Comparison of ENCODE assay signal across 1 cellular context in the genomic region with DNA sequence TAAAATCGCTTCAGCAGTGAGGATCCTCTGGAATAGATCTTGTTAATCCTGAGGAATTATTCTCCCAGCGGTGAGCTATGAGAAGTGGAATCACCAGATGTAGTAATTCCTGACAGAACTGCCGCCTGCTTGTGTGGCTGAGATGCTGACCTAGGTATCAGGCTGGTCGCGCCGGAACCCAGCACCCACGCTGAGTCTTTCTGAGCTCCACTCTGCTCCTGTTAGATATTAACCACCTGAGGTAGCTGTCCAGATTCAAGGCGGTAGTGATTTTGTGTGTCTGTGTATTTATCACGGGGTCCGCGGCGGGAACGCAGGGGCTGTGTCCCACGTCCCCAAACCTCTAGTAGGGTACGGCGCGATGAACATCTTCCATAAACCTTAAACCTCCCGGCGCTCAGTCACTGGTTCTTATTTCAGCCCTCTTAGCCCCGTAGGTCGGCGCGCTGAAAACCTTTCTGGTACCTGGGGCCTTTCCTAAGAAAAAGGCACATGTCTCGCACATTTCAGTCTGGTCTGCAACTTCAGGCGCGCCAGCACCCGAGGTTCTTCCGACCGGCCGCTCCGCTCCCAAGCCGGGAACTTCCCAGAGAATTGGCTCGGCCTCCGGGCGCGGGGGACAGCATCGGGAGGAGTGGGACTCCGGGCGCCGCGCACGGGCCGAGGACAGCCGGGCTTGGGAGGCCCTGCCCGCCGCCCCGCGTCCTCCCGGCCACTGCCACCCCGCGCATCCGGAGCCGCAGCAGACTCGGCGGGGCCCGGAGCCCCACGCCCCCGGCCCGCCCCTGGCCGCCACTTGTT.
TF ChIP-seq lines count a peak whose summit lies in the region.

No MANE protein-coding gene starts in this region.

TF ChIP-seq in K562, 482 proteins besides CTCF, POLR2A, EP300 and RAD21 (continued from another document):
- TF ChIP-seq, protein P1, sequence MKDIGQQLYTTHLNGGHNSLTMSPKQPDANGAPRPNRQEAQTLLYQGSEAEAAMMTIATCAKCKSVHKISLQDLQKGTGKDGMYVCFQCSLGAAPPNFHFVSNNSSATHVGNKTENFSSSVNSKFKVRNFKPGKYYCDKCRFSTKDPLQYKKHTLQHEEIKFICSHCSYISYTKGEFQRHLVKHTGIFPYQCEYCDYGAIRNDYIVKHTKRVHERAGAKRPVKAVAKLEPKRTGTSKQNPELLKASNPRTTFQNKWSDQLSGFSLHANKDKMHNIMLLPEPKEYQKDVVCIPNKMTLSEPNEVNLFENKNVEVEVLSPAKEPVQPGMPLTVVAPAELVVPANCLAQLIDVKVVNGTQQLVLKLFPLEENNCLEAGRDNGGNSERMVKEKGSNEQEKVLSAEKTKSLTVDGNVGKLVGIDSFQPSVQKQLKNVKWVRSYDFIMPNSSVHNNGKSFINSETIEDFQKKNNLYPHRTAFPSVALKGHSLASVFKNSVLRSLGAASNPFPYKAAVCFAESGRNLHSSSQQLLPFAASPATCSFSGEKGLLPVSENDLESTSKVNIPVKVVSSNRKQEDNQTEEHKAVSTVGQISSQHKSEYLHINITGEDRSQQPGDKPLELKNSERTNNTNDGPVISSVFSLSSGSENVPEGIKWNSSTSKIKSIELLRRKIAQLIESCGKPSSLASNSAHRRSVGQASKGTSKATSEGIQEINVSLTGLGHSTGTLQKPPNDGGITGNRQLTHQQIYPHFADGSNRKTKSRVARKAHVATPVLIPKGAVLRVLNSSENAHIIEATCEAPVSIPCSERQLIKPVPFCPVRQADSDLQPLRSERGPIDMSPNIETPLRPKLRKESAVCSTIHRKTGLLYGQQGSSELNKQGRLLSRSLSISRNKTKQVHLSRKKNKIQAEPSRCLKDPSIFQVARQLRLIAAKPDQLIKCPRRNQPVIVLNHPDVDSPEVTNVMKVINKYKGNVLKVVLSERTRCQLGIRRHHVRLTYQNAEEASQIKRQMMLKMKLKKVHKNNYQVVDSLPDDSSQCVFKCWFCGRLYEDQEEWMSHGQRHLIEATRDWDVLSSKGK (CRISPR knock-in tag; IDR thresholded peaks at IDR 0.05) = no peak
- TF ChIP-seq, protein P2, sequence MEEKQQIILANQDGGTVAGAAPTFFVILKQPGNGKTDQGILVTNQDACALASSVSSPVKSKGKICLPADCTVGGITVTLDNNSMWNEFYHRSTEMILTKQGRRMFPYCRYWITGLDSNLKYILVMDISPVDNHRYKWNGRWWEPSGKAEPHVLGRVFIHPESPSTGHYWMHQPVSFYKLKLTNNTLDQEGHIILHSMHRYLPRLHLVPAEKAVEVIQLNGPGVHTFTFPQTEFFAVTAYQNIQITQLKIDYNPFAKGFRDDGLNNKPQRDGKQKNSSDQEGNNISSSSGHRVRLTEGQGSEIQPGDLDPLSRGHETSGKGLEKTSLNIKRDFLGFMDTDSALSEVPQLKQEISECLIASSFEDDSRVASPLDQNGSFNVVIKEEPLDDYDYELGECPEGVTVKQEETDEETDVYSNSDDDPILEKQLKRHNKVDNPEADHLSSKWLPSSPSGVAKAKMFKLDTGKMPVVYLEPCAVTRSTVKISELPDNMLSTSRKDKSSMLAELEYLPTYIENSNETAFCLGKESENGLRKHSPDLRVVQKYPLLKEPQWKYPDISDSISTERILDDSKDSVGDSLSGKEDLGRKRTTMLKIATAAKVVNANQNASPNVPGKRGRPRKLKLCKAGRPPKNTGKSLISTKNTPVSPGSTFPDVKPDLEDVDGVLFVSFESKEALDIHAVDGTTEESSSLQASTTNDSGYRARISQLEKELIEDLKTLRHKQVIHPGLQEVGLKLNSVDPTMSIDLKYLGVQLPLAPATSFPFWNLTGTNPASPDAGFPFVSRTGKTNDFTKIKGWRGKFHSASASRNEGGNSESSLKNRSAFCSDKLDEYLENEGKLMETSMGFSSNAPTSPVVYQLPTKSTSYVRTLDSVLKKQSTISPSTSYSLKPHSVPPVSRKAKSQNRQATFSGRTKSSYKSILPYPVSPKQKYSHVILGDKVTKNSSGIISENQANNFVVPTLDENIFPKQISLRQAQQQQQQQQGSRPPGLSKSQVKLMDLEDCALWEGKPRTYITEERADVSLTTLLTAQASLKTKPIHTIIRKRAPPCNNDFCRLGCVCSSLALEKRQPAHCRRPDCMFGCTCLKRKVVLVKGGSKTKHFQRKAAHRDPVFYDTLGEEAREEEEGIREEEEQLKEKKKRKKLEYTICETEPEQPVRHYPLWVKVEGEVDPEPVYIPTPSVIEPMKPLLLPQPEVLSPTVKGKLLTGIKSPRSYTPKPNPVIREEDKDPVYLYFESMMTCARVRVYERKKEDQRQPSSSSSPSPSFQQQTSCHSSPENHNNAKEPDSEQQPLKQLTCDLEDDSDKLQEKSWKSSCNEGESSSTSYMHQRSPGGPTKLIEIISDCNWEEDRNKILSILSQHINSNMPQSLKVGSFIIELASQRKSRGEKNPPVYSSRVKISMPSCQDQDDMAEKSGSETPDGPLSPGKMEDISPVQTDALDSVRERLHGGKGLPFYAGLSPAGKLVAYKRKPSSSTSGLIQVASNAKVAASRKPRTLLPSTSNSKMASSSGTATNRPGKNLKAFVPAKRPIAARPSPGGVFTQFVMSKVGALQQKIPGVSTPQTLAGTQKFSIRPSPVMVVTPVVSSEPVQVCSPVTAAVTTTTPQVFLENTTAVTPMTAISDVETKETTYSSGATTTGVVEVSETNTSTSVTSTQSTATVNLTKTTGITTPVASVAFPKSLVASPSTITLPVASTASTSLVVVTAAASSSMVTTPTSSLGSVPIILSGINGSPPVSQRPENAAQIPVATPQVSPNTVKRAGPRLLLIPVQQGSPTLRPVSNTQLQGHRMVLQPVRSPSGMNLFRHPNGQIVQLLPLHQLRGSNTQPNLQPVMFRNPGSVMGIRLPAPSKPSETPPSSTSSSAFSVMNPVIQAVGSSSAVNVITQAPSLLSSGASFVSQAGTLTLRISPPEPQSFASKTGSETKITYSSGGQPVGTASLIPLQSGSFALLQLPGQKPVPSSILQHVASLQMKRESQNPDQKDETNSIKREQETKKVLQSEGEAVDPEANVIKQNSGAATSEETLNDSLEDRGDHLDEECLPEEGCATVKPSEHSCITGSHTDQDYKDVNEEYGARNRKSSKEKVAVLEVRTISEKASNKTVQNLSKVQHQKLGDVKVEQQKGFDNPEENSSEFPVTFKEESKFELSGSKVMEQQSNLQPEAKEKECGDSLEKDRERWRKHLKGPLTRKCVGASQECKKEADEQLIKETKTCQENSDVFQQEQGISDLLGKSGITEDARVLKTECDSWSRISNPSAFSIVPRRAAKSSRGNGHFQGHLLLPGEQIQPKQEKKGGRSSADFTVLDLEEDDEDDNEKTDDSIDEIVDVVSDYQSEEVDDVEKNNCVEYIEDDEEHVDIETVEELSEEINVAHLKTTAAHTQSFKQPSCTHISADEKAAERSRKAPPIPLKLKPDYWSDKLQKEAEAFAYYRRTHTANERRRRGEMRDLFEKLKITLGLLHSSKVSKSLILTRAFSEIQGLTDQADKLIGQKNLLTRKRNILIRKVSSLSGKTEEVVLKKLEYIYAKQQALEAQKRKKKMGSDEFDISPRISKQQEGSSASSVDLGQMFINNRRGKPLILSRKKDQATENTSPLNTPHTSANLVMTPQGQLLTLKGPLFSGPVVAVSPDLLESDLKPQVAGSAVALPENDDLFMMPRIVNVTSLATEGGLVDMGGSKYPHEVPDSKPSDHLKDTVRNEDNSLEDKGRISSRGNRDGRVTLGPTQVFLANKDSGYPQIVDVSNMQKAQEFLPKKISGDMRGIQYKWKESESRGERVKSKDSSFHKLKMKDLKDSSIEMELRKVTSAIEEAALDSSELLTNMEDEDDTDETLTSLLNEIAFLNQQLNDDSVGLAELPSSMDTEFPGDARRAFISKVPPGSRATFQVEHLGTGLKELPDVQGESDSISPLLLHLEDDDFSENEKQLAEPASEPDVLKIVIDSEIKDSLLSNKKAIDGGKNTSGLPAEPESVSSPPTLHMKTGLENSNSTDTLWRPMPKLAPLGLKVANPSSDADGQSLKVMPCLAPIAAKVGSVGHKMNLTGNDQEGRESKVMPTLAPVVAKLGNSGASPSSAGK (IDR thresholded peaks at IDR 0.05) = peak; percentile 74
- no peak for TF ChIP-seq PRMT5 (CRISPR knock-in tag; IDR thresholded peaks at IDR 0.05)
- no peak for TF ChIP-seq ZBED1 (IDR thresholded peaks at IDR 0.05)
- no peak for TF ChIP-seq MIER1 (IDR thresholded peaks at IDR 0.05; ENCODE audit: low read depth)
- no peak for TF ChIP-seq ZFPM2 (CRISPR knock-in tag; IDR thresholded peaks at IDR 0.05)
- no peak for TF ChIP-seq CCAR2 (IDR thresholded peaks at IDR 0.05; ENCODE audit: low read depth, low read length)
- no peak for TF ChIP-seq CBFA2T2 (conservative IDR thresholded peaks at IDR 0.05)
- TF ChIP-seq ZNF584 (CRISPR knock-in tag; IDR thresholded peaks at IDR 0.05; ENCODE audit: low read depth) = no peak
- TF ChIP-seq, protein P3, sequence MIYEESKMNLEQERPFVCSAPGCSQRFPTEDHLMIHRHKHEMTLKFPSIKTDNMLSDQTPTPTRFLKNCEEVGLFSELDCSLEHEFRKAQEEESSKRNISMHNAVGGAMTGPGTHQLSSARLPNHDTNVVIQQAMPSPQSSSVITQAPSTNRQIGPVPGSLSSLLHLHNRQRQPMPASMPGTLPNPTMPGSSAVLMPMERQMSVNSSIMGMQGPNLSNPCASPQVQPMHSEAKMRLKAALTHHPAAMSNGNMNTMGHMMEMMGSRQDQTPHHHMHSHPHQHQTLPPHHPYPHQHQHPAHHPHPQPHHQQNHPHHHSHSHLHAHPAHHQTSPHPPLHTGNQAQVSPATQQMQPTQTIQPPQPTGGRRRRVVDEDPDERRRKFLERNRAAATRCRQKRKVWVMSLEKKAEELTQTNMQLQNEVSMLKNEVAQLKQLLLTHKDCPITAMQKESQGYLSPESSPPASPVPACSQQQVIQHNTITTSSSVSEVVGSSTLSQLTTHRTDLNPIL (CRISPR knock-in tag; IDR thresholded peaks at IDR 0.05) = no peak
- TF ChIP-seq, protein P4, sequence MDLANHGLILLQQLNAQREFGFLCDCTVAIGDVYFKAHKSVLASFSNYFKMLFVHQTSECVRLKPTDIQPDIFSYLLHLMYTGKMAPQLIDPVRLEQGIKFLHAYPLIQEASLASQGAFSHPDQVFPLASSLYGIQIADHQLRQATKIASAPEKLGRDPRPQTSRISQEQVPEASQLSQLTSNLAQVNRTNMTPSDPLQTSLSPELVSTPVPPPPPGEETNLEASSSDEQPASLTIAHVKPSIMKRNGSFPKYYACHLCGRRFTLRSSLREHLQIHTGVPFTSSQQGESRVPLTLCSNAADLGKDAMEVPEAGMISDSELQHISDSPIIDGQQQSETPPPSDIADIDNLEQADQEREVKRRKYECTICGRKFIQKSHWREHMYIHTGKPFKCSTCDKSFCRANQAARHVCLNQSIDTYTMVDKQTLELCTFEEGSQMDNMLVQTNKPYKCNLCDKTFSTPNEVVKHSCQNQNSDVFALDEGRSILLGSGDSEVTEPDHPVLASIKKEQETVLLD (IDR thresholded peaks at IDR 0.05) = no peak
- TF ChIP-seq PTTG1 (tag; IDR thresholded peaks at IDR 0.05; ENCODE audit: low read depth) = no peak
- TF ChIP-seq, protein P5, sequence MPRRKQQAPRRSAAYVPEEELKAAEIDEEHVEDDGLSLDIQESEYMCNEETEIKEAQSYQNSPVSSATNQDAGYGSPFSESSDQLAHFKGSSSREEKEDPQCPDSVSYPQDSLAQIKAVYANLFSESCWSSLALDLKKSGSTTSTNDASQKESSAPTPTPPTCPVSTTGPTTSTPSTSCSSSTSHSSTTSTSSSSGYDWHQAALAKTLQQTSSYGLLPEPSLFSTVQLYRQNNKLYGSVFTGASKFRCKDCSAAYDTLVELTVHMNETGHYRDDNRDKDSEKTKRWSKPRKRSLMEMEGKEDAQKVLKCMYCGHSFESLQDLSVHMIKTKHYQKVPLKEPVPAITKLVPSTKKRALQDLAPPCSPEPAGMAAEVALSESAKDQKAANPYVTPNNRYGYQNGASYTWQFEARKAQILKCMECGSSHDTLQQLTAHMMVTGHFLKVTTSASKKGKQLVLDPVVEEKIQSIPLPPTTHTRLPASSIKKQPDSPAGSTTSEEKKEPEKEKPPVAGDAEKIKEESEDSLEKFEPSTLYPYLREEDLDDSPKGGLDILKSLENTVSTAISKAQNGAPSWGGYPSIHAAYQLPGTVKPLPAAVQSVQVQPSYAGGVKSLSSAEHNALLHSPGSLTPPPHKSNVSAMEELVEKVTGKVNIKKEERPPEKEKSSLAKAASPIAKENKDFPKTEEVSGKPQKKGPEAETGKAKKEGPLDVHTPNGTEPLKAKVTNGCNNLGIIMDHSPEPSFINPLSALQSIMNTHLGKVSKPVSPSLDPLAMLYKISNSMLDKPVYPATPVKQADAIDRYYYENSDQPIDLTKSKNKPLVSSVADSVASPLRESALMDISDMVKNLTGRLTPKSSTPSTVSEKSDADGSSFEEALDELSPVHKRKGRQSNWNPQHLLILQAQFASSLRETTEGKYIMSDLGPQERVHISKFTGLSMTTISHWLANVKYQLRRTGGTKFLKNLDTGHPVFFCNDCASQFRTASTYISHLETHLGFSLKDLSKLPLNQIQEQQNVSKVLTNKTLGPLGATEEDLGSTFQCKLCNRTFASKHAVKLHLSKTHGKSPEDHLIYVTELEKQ (CRISPR knock-in tag; IDR thresholded peaks at IDR 0.05) = no peak
- TF ChIP-seq ILF3 (IDR thresholded peaks at IDR 0.05; ENCODE audit: borderline replicate concordance) = no peak
- no peak for TF ChIP-seq POU5F1 (IDR thresholded peaks at IDR 0.05; ENCODE audit: borderline replicate concordance, low read depth, low read length, partially characterized antibody)
- TF ChIP-seq U2AF2 (optimal IDR thresholded peaks at IDR 0.05; ENCODE audit: low read depth, low read length) = no peak
- no peak for TF ChIP-seq ZNF766 (CRISPR knock-in tag; conservative IDR thresholded peaks at IDR 0.05)
- TF ChIP-seq ESRRA (IDR thresholded peaks at IDR 0.05; ENCODE audit: borderline replicate concordance, low read depth) = no peak
- TF ChIP-seq RBBP5 (IDR thresholded peaks at IDR 0.05; ENCODE audit: borderline replicate concordance, insufficient read depth, low read length, poor library complexity, severe bottlenecking) = peak; percentile 52
